12 cellular contexts compared by ENCODE assay signal in the genomic region with DNA sequence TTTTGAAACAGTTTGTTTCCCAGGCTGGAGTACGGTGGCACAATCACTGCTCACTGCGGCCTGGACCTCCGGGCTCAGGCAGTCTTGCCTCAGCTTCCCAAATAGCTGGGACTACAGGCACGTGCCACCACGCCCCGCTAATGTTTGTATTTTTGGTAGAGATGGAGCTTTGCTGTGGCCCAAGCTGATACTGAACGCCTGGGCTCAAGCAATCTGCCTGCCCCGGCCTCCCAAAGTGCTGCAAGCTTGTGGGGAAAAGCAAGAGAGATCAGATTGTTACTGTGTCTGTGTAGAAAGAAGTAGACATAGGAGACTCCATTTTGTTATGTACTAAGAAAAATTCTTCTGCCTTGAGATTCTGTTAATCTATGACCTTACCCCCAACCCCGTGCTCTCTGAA. TPM values are rescaled to one million over a fixed set of nuclear protein-coding genes. Genes with fewer than 3 reads are reported as not detected.
DNase-seq lines count a peak whose midpoint lies in the region; ATAC-seq, FAIRE-seq and TF ChIP-seq lines count a peak whose summit lies in the region.
"Not testable (repeated sequence)": the region's sequence is repeated elsewhere in the genome, so short reads cannot be mapped to it uniquely, and the experiment has no call there.
"Had no signal": no experiment of that assay in that cellular context is flagged by ENCODE, and none has a peak within 500 bp of the region (broad histone marks: within the 10 kb centered on the region; RNA-seq: fewer than 3 reads in every experiment).

No MANE protein-coding gene starts in this region.

- H3F3A ChIP-seq in GM23338 (replicated peaks; ENCODE audit: low read depth): not testable (repeated sequence)

- H4K20me1 ChIP-seq in GM23338 (replicated peaks; ENCODE audit: insufficient read depth): not testable (repeated sequence)

- not testable (repeated sequence) for FAIRE-seq in A549 (lab: Jason Lieb, UNC)

- TF ChIP-seq EP300 in A549 (IDR thresholded peaks at IDR 0.05): not testable (repeated sequence)

- not testable (repeated sequence) for TF ChIP-seq POLR2A in A549 (IDR thresholded peaks at IDR 0.05; ENCODE audit: low read length)

- H3K4me2 ChIP-seq in A549: not testable (repeated sequence)
- peak overlapping the region; percentile 65 for H3K4me2 ChIP-seq in GM23338

- H3K27me3 Mint-ChIP-seq in GM23338 (ENCODE audit: insufficient read depth, low read depth, poor library complexity); endodermal cell (ENCODE audit: insufficient read depth); neural crest cell (ENCODE audit: low read depth): not testable (repeated sequence)

- not testable (repeated sequence) for DNase-seq in A549 (ENCODE audit: low read depth in 1 of 2, low spot score in 1 of 2); WERI-Rb-1; endodermal cell; neural crest cell (ENCODE audit: low read depth, low spot score)
- peak; percentile 26 for DNase-seq in GM23338 (ENCODE audit: low spot score)

- H3K79me2 ChIP-seq in GM23338 (replicated peaks; ENCODE audit: insufficient read depth): not testable (repeated sequence)

- not testable (repeated sequence) for H3K4me1 ChIP-seq in A549; endodermal cell (ENCODE audit: control insufficient read depth, insufficient read depth, low read length)
- peaks cover 20% of the 10 kb centered on the region for H3K4me1 ChIP-seq in GM23338 (ENCODE audit: insufficient read depth)
- H3K4me1 ChIP-seq in HUES6 (ENCODE audit: control insufficient read depth, insufficient read depth, low read length): peaks cover 23% of the 10 kb centered on the region
- H3K4me1 ChIP-seq in iPS-20b (ENCODE audit: insufficient read depth, low read length): peaks cover 16% of the 10 kb centered on the region

- H3K27ac ChIP-seq in A549; endodermal cell (ENCODE audit: low read depth, low read length); iPS-20b (ENCODE audit: low read length): not testable (repeated sequence)
- H3K27ac ChIP-seq in GM23338 (ENCODE audit: low read depth): peak overlapping the region; percentile 93
- peak overlapping the region; percentile 93; the same call in 1 of the 2 replicates for H3K27ac ChIP-seq in HUES6 (ENCODE audit: low read depth, low read length)
- H3K27ac ChIP-seq in WERI-Rb-1: peak overlapping the region; percentile 33; the same call in 1 of the 2 replicates

- peaks cover 14% of the 10 kb centered on the region for H3K36me3 Mint-ChIP-seq in GM23338 (ENCODE audit: low read depth)
- H3K36me3 Mint-ChIP-seq in endodermal cell (ENCODE audit: low read depth); neural crest cell (ENCODE audit: low read depth): not testable (repeated sequence)

- not testable (repeated sequence) for H3K27me3 ChIP-seq in GM23338 (ENCODE audit: insufficient read depth); HUES6 (ENCODE audit: control insufficient read depth, insufficient read depth, low read length); WERI-Rb-1 (ENCODE audit: insufficient read depth, low read depth, severe bottlenecking); endodermal cell (ENCODE audit: control insufficient read depth, insufficient read depth, low read length, poor library complexity, severe bottlenecking); iPS-20b (ENCODE audit: insufficient read depth, low read length)

- POLR2A ChIA-PET in A549 (lab: Yijun Ruan, JAX): not testable (repeated sequence)

- H3K9me2 ChIP-seq in GM23338 (ENCODE audit: insufficient read depth): not testable (repeated sequence)

- H3K4me1 Mint-ChIP-seq in GM23338 (peaks cover 18% of the 10 kb centered on the region), endodermal cell (peaks cover 11% of the 10 kb centered on the region)
- H3K4me1 Mint-ChIP-seq in neural crest cell: not testable (repeated sequence)

- H2AFZ ChIP-seq in GM23338: peak overlapping the region; percentile 91

- WGBS in A549 (ENCODE audit: missing lambda C conversion rate): 16% methylated on average over 8 of the region's 9 CpGs
- 73 to 79% methylated on average over 3 to 8 of the region's 9 CpGs for WGBS in endodermal cell (ENCODE audit: insufficient coverage in 1 of 2, insufficient read length in 1 of 2), 2 experiments

- not testable (repeated sequence) for TF ChIP-seq CTCF in A549 (IDR thresholded peaks at IDR 0.05); GM23338 (conservative IDR thresholded peaks at IDR 0.05; ENCODE audit: low read depth in 2 of 2); WERI-Rb-1 (IDR thresholded peaks at IDR 0.05; ENCODE audit: low read depth, low read length); endodermal cell (conservative IDR thresholded peaks at IDR 0.05); neural crest cell (conservative IDR thresholded peaks at IDR 0.05)

- not testable (repeated sequence) for H3K36me3 ChIP-seq in GM23338 (ENCODE audit: insufficient read depth); HUES6 (ENCODE audit: control insufficient read depth, insufficient read depth, low read length); WERI-Rb-1; endodermal cell (ENCODE audit: control insufficient read depth, insufficient read depth, low read length); iPS-20b (ENCODE audit: insufficient read depth, low read depth, low read length)

- H3K4me3 Mint-ChIP-seq in GM23338, endodermal cell, neural crest cell: not testable (repeated sequence)

- H3K9me3 ChIP-seq in A549: peaks cover 77% of the 10 kb centered on the region
- H3K9me3 ChIP-seq in HUES6 (ENCODE audit: control insufficient read depth, insufficient read depth, low read depth, low read length): peaks cover 17% of the 10 kb centered on the region
- H3K9me3 ChIP-seq in WERI-Rb-1 (ENCODE audit: severe bottlenecking): not testable (repeated sequence)
- peaks cover 25% of the 10 kb centered on the region for H3K9me3 ChIP-seq in endodermal cell (ENCODE audit: control insufficient read depth, low read length)
- peaks cover 10% of the 10 kb centered on the region for H3K9me3 ChIP-seq in iPS-20b (ENCODE audit: insufficient read depth, low read depth, low read length)

- H3K4me3 ChIP-seq in A549; GM23338; HUES6 (ENCODE audit: low read depth, low read length); WERI-Rb-1 (ENCODE audit: low read depth, low read length); endodermal cell (ENCODE audit: low read length); iPS-20b (ENCODE audit: low read length): not testable (repeated sequence)

- H3K9me3 Mint-ChIP-seq in GM23338 (peaks cover 29% of the 10 kb centered on the region), endodermal cell (peaks cover 24% of the 10 kb centered on the region), neural crest cell (peaks cover 10% of the 10 kb centered on the region)

- not testable (repeated sequence) for ATAC-seq in A549, GM23338

- peak overlapping the region; percentile 83 for H3K9ac ChIP-seq in HUES6 (ENCODE audit: low read length)
- H3K9ac ChIP-seq in endodermal cell (ENCODE audit: extremely low read depth, low read length, poor library complexity, severe bottlenecking): not testable (repeated sequence)
- H3K9ac ChIP-seq in iPS-20b (ENCODE audit: low read depth, low read length): peak overlapping the region; percentile 48; the same call in 1 of the 2 replicates

- not testable (repeated sequence) for TF ChIP-seq RAD21 in A549 (conservative IDR thresholded peaks at IDR 0.05 in 1 of 2, IDR thresholded peaks at IDR 0.05 in 1 of 2)

- not testable (repeated sequence) for H3K27ac Mint-ChIP-seq in GM23338
- H3K27ac Mint-ChIP-seq in endodermal cell (peak overlapping the region; percentile 55), neural crest cell (ENCODE audit: unreplicated experiment) (peak overlapping the region; percentile 19)

- CTCF ChIA-PET in A549 (lab: Yijun Ruan, JAX): not testable (repeated sequence)

TF ChIP-seq in A549, 52 proteins besides CTCF, POLR2A, EP300 and RAD21 (continues in another document):
- TF ChIP-seq EHF (CRISPR knock-in tag; IDR thresholded peaks at IDR 0.05) (peak; percentile 72; the same call in 1 of the 2 replicates), HOXB13 (CRISPR knock-in tag; IDR thresholded peaks at IDR 0.05; ENCODE audit: low read depth) (peak; percentile 53; the same call in 1 of the 2 replicates)

RNA-seq across cellular contexts. Expression of a gene that starts 40.5 kb away (rescaled TPM):
- polyA plus RNA-seq in A549 (2011; rRNA removed) (not detected in 2 replicates), A549 (2017; fragmentation: RNase III; extraction: RNeasy Plus Mini Kit Qiagen cat#74134 plus additional on column Dnase treatment) (not detected in 3 replicates), GM23338 (2016; fragmentation: Nextera tagmentation; extraction: Ambion mirVana) (0.02 TPM in 1 of 2 replicates, not detected in the other)
- not detected in 2 replicates for polyA plus RNA-seq in A549 (2012; cell fraction: cytosol; rRNA removed)
- not detected in 2 replicates for polyA plus RNA-seq in A549 (2012; cell fraction: nucleus; rRNA removed)
- not detected in 2 replicates for polyA minus RNA-seq in A549 (2011; rRNA and poly(A)+ RNA removed)
- not detected in 2 replicates for total RNA-seq in GM23338 (2014; rRNA removed; shearing (Covaris generic))
- total RNA-seq in endodermal cell (not detected), neural crest cell (not detected in 2 replicates)
- not detected for polyA plus RNA-seq in endodermal cell (2013, experiment 1 of 2)
- polyA plus RNA-seq in endodermal cell (2013, experiment 2 of 2): not detected
- total RNA-seq: CD4-positive, alpha-beta T cell; CD8-positive, alpha-beta memory T cell; H4; HFFc6 had no signal
- polyA plus RNA-seq: CD14-positive monocyte; CD8-positive, alpha-beta memory T cell had no signal

RNA-seq across cellular contexts. Expression of a gene that starts 41.1 kb away (rescaled TPM):
- polyA plus RNA-seq in A549 (2011; rRNA removed) (28.9 and 47.8 TPM in 2 replicates), A549 (2017; fragmentation: RNase III; extraction: RNeasy Plus Mini Kit Qiagen cat#74134 plus additional on column Dnase treatment) (50.6 to 55.4 TPM (median 53.9 TPM) in 3 replicates), GM23338 (2016; fragmentation: Nextera tagmentation; extraction: Ambion mirVana) (7.6 and 15.7 TPM in 2 replicates)
- 27.9 and 36.2 TPM in 2 replicates for polyA plus RNA-seq in A549 (2012; cell fraction: cytosol; rRNA removed)
- 73.6 and 96.7 TPM in 2 replicates for polyA plus RNA-seq in A549 (2012; cell fraction: nucleus; rRNA removed)
- polyA minus RNA-seq in A549 (2011; rRNA and poly(A)+ RNA removed): 156 and 168 TPM in 2 replicates
- 42.3 and 54.1 TPM in 2 replicates for total RNA-seq in GM23338 (2014; rRNA removed; shearing (Covaris generic))
- total RNA-seq in endodermal cell (10 to 100 TPM; 42.8 to 48.2 TPM), neural crest cell (41.2 and 44.0 TPM in 2 replicates)
- 11.8 TPM for polyA plus RNA-seq in endodermal cell (2013, experiment 1 of 2)
- polyA plus RNA-seq in endodermal cell (2013, experiment 2 of 2): 11.8 TPM
